In the genomic region with DNA sequence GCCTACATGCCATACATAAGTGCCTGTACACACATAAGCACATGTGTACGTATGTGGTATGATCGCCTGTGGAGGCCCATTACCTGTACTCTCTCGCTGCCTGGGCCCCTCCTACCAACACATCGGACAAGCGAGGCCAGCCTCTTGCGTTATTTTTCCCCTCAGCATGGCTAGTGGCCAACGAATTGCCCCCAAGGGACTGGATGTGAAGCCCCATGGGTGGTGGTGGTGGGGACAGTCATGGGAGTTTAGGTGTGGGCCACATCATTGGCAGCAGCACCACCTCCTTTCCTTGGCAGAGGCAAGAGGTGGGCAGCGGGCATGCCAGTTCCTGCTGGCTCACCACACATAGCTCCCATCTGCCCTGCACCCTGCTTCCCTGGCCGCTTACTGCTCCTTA, we compare ENCODE assay signal across 16 cellular contexts.
"Had no signal": no experiment of that assay in that cellular context is flagged by ENCODE, and none has a peak within 500 bp of the region (broad histone marks: within the 10 kb centered on the region; RNA-seq: fewer than 3 reads in every experiment).

No MANE protein-coding gene starts in this region.

- DNase-seq: activated CD4-positive, alpha-beta T cell treated with anti-CD3 and anti-CD28 coated beads for 1 hour; activated gamma-delta T cell treated with Interleukin-2 at 50 U/mL for 16 hours; activated naive CD8-positive, alpha-beta T cell treated with anti-CD3 and anti-CD28 coated beads for 36 hours; amniotic stem cell; effector memory CD8-positive, alpha-beta T cell; foreskin fibroblast; mammary epithelial cell; right lobe of liver; stimulated activated CD4-positive, alpha-beta T cell treated with anti-CD3 and anti-CD28 coated beads, Interleukin-4, amount 100 ng/mL, for 1 hour; T-helper 2 cell; WERI-Rb-1 had no signal

- FAIRE-seq: islet of Langerhans had no signal

- H3K4me2 ChIP-seq: neural progenitor cell, smooth muscle cell had no signal

- H3K36me3 ChIP-seq: cardiac muscle cell, neural progenitor cell, right lobe of liver, WERI-Rb-1 had no signal

- H3K27ac ChIP-seq: cardiac muscle cell, hepatocyte, neural progenitor cell, right lobe of liver, WERI-Rb-1 had no signal

- H3K27me3 ChIP-seq: cardiac muscle cell, hepatocyte, neural progenitor cell, right lobe of liver had no signal

- ATAC-seq: effector memory CD8-positive, alpha-beta T cell had no signal

- H3K4me3 ChIP-seq: cardiac muscle cell, hepatocyte, neural progenitor cell, right lobe of liver, smooth muscle cell had no signal

- H2AFZ ChIP-seq: hepatocyte, neural progenitor cell had no signal

- H3K9me3 ChIP-seq: right lobe of liver had no signal

- H3K9ac ChIP-seq: neural progenitor cell had no signal
